Comparison of ENCODE assay signal across 1 cellular context in genomic region chr2:95039410-95039809, GRCh38.
TF ChIP-seq lines count a peak whose summit lies in the region.

No MANE protein-coding gene starts in this region.

TF ChIP-seq in H1, 55 proteins besides CTCF, POLR2A, EP300 and RAD21:
- TF ChIP-seq ASH2L (IDR thresholded peaks at IDR 0.05; ENCODE audit: low read length) (peak; percentile 16), CBX5 (IDR thresholded peaks at IDR 0.05; ENCODE audit: low read depth, low read length) (no peak)
TF ChIP-seq in H1: peak in this region for 1.
